In the genomic region with DNA sequence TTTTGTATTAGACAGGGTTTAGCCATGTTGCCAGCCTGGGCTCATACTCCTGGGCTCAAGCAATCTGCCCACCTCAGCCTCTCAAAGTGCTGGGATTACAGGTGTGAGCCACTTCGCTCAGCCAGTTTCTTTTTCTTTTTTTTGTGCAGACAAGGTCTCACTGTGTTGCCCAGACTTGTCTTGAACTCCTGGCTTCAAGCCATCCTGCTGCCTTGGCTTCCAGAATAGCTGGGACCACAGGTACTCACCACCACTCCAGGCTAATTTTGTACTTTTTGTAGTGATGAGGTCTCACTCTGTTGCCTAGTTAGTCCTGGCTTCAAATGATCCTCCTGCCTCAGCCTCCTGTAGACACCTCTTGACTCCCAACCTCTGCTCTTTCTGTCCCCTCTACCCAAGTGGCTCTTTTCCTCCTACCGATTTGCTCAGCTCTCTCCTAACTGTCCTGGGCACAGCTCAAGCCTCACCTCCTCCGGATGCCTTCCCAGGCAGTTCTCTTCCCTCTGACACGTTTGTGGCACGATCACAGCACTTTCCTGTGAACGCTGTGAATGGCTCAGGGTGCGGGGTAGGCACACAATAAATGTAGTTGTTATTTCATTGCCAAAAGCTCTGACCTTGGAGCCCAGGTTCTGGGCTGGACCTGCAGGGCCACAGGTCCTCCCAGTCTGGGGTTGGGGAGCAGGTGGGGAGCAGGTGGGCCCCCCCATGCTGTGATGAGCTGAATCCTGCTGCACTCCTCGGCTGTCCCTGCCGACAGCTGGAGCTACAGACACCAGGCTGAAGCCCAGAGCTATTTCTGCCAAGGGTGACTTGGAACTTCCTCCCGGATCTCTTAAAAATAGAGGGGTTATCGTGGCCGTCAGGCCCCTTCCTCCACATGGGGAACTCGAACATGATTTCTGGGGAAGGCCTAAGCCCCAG, we compare ENCODE assay signal across 25 cellular contexts. TPM values are rescaled to one million over a fixed set of nuclear protein-coding genes. Genes with fewer than 3 reads are reported as not detected.
DNase-seq lines count a peak whose midpoint lies in the region; ATAC-seq, FAIRE-seq and TF ChIP-seq lines count a peak whose summit lies in the region.
"Had no signal": no experiment of that assay in that cellular context is flagged by ENCODE, and none has a peak within 500 bp of the region (broad histone marks: within the 10 kb centered on the region; RNA-seq: fewer than 3 reads in every experiment).

No MANE protein-coding gene starts in this region.

- TF ChIP-seq CTCF in kidney (IDR thresholded peaks at IDR 0.05; ENCODE audit: borderline replicate concordance, extremely low read depth, insufficient read depth) = no peak

- H3K4me1 ChIP-seq in SJCRH30 (peaks cover 36% of the 10 kb centered on the region), kidney (ENCODE audit: control insufficient read depth in 1 of 2, insufficient read depth in 1 of 2, low read depth in 1 of 2, low read length in 2 of 2) (no peaks in the 10 kb centered on the region)
- H3K4me1 ChIP-seq: lower lobe of right lung, uterus had no signal

- H3K27me3 ChIP-seq in SJCRH30 = peaks cover 6% of the 10 kb centered on the region; the same call in 1 of the 2 replicates
- H3K27me3 ChIP-seq: MG63, ovary, uterus had no signal

- H3K9ac ChIP-seq in kidney (ENCODE audit: low read length in 2 of 2) = no peak overlapping the region

- H3K36me3 ChIP-seq in SJCRH30 (no peaks in the 10 kb centered on the region), kidney (ENCODE audit: control insufficient read depth in 1 of 2, insufficient read depth in 2 of 2, low read length in 2 of 2) (no peaks in the 10 kb centered on the region)
- H3K36me3 ChIP-seq: lower lobe of right lung, MG63, ovary, uterus had no signal

- peak overlapping the region; percentile 81 for H3K27ac ChIP-seq in SJCRH30
- H3K27ac ChIP-seq in kidney (ENCODE audit: low read depth in 2 of 2, low read length in 2 of 2) = no peak overlapping the region
- H3K27ac ChIP-seq: dorsolateral prefrontal cortex, lower lobe of right lung, ovary, uterus had no signal

- FAIRE-seq in kidney (lab: Jason Lieb, UNC) (no peak), RCC 7860 (lab: Jason Lieb, UNC) (no peak)
- FAIRE-seq: GM12891 had no signal

- peak; percentile 84 for DNase-seq in DMS79 (lab: John Stamatoyannopoulos, UW)
- DNase-seq in KG1 (lab: John Stamatoyannopoulos, UW) = peak; percentile 72
- DNase-seq in SJCRH30 = peak; percentile 53 to 65
- peak; percentile 32 for DNase-seq in kidney
- no peak for DNase-seq in NK-92 (lab: John Stamatoyannopoulos, UW; ENCODE audit: unreplicated experiment)
- no peak for DNase-seq in RCC 7860 (ENCODE audit: low spot score)
- no peak for DNase-seq in cerebellum (ENCODE audit: low spot score)
- DNase-seq: Calu3; dorsolateral prefrontal cortex; head of caudate nucleus; lower lobe of right lung; MG63; naive B cell; NCI-H1930; NCI-H524; ovary; stimulated activated CD4-positive, alpha-beta T cell treated with anti-CD3 and anti-CD28 coated beads, Interleukin-4, amount 100 ng/mL, for 1 hour; T-helper 9 cell; uterus had no signal

- ATAC-seq in GM21528 (IDR thresholded peaks at IDR 0.05; ENCODE audit: low FRiP score, unreplicated experiment) = no peak
- ATAC-seq: activated CD4-positive, CD25-positive, alpha-beta regulatory T cell treated with anti-CD3 and anti-CD28 coated beads, Interleukin-2, amount 50 U/mL, for 24 hours; lower lobe of right lung had no signal

- H3K9me3 ChIP-seq in SJCRH30 (replicated peaks) (no peaks in the 10 kb centered on the region), kidney (ENCODE audit: control insufficient read depth in 1 of 2, low read length in 2 of 2) (no peaks in the 10 kb centered on the region)
- H3K9me3 ChIP-seq: lower lobe of right lung, MG63, ovary, uterus had no signal

- H3K4me3 ChIP-seq in SJCRH30 = no peak overlapping the region
- H3K4me3 ChIP-seq in kidney (ENCODE audit: low read length in 2 of 2) = no peak overlapping the region
- H3K4me3 ChIP-seq: dorsolateral prefrontal cortex, lower lobe of right lung, MG63, ovary, uterus had no signal

- intact Hi-C loops in kidney (cut with DNase I) = no loop called here

RNA-seq across cellular contexts. Expression of a gene that starts 23.9 kb away (rescaled TPM):
- 0.13 and 0.53 TPM in 2 replicates for total RNA-seq in SJCRH30 (2014; rRNA removed; shearing (Covaris generic))
- 0.28 TPM for total RNA-seq in kidney
- polyA plus RNA-seq in kidney (ENCODE audit: insufficient read depth, low read depth, low replicate concordance) = not detected
- total RNA-seq in cerebellum = 0.09 TPM
- total RNA-seq: activated T-helper 1 cell treated with anti-CD3 and anti-CD28 coated beads, Interleukin-12 subunit alpha, Interleukin-12 subunit beta, Interleukin-2, Interleukin-4 antibody, amounts not matched to agents 30 ng/mL and 10 ng/mL and 1 ng/mL, durations not matched to agents 14 hours and 24 hours and 36 hours; Calu3; HT1080; ovary; subcutaneous adipose tissue had no signal

RNA-seq across cellular contexts. Expression of a gene that starts 28.4 kb away (rescaled TPM):
- 87.6 and 89.5 TPM in 2 replicates for total RNA-seq in SJCRH30 (2014; rRNA removed; shearing (Covaris generic))
- total RNA-seq in kidney (47.7 TPM), cerebellum (26.5 TPM)
- polyA plus RNA-seq in kidney (ENCODE audit: insufficient read depth, low read depth, low replicate concordance) = 38.0 TPM

RNA-seq across cellular contexts. Expression of a gene that starts 58.0 kb away (rescaled TPM):
- total RNA-seq in SJCRH30 (2014; rRNA removed; shearing (Covaris generic)) = 40.5 and 44.5 TPM in 2 replicates
- total RNA-seq in kidney (45.4 TPM), cerebellum (82.4 TPM)
- polyA plus RNA-seq in kidney (ENCODE audit: insufficient read depth, low read depth, low replicate concordance) = 13.1 TPM

RNA-seq across cellular contexts. Expression of a gene that starts 59.4 kb away (rescaled TPM):
- total RNA-seq in SJCRH30 (2014; rRNA removed; shearing (Covaris generic)) = 0.53 and 0.71 TPM in 2 replicates
- total RNA-seq in kidney (1.0 TPM), cerebellum (0.73 TPM)
- polyA plus RNA-seq in kidney (ENCODE audit: insufficient read depth, low read depth, low replicate concordance) = 16.7 TPM

Comparison
In these comparisons a context has a peak if more than half of its experiments do, and no peak if none do; other contexts are left out.
1. DNase-seq: peak in DMS79 (single experiment), KG1 (single experiment), SJCRH30 (2 of 2) and kidney (single experiment); none in NK-92 (single experiment), RCC 7860 (single experiment) and cerebellum (single experiment).